ENCODE assay signal across 8 cellular contexts in the genomic region with DNA sequence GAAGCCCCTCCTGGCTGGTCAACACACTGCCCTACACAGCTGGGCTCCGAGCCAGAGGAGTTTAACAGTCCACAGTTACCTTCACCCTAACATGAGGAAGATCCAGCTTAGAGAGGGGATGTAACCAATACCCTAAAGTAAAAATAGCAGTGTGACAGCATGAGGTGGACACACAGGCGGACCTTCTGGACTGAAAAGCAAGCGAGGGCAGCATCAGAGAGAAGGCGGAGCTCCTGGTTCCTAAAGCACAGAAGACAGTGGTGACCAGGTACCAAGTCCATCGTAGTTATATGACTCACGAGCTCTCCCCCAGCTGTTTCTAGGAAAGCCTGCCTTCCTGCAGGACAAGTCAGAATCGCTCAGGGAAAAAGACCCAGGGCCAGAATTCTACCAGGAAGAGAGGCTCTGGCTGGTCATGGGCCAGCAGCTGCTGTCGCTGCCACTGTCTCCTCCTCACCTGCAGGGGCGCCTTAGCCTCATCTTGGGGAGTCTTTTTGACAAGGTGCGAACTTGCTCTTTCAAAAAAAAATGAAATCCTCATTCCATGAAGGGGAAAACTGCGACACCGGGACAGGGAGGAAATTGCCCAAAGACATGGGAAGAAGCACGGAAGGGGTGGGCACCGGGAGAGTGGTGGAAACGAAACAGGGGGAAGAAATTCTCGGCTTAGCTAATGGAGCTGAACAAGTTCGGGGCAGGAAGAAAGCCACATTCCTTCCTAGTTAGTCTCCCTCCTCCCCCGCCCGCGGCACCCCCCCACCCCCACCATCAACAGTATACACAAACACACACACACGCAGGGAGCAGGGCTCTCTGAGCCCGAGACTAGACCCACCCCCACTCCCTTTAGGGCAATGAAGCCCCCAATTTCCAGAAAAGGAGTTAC. TPM values are rescaled to one million over a fixed set of nuclear protein-coding genes. Genes with fewer than 3 reads are reported as not detected.
A peak's percentile ranks its signal among the peaks of the same experiment; 100 is the strongest.
DNase-seq lines count a peak whose midpoint lies in the region; ATAC-seq and TF ChIP-seq lines count a peak whose summit lies in the region.

No MANE protein-coding gene starts in this region.

- peaks cover 3% of the 10 kb centered on the region for H3K36me3 Mint-ChIP-seq in activated CD4-positive, alpha-beta T cell treated with anti-CD3 and anti-CD28 coated beads, Interleukin-2, amount 10 ng/mL, durations not matched to agents 7 days and 5 days (ENCODE audit: low read depth)
- H3K36me3 Mint-ChIP-seq in effector memory CD8-positive, alpha-beta T cell (ENCODE audit: insufficient read depth), result peaks cover 55% of the 10 kb centered on the region

- CTCF ChIA-PET in activated CD4-positive, alpha-beta T cell treated with anti-CD3 and anti-CD28 coated beads, Interleukin-2, amount 10 ng/mL, durations not matched to agents 7 days and 5 days (lab: Charles Lee), result interaction anchor here (0.6 to 3.5 kb wide), 22 partner anchors 9 to 329 kb away, joined by 3 to 31 read pairs (median 5); a partner anchor contains a TSS

- H3K27me3 ChIP-seq in ACC112 (ENCODE audit: insufficient read depth, low read length) (no peaks in the 10 kb centered on the region), mononuclear cell (ENCODE audit: insufficient read depth, low read length) (no peaks in the 10 kb centered on the region), subcutaneous abdominal adipose tissue (ENCODE audit: control insufficient read depth in 5 of 5, insufficient read depth in 4 of 5, low read length in 5 of 5) (no peaks in the 10 kb centered on the region)

- no peaks in the 10 kb centered on the region for H3K9me3 Mint-ChIP-seq in activated CD4-positive, alpha-beta T cell treated with anti-CD3 and anti-CD28 coated beads, Interleukin-2, amount 10 ng/mL, durations not matched to agents 7 days and 5 days
- no peaks in the 10 kb centered on the region for H3K9me3 Mint-ChIP-seq in effector memory CD8-positive, alpha-beta T cell

- H3K36me3 ChIP-seq in ACC112 (ENCODE audit: insufficient read depth, low read length), result no peaks in the 10 kb centered on the region
- no peaks in the 10 kb centered on the region for H3K36me3 ChIP-seq in subcutaneous abdominal adipose tissue (ENCODE audit: control insufficient read depth in 5 of 5, insufficient read depth in 5 of 5, low read length in 5 of 5)

- no peaks in the 10 kb centered on the region for H3K27me3 Mint-ChIP-seq in activated CD4-positive, alpha-beta T cell treated with anti-CD3 and anti-CD28 coated beads, Interleukin-2, amount 10 ng/mL, durations not matched to agents 7 days and 5 days
- H3K27me3 Mint-ChIP-seq in effector memory CD8-positive, alpha-beta T cell, result no peaks in the 10 kb centered on the region

- peak overlapping the region; percentile 93 for H3K27ac Mint-ChIP-seq in activated CD4-positive, alpha-beta T cell treated with anti-CD3 and anti-CD28 coated beads, Interleukin-2, amount 10 ng/mL, durations not matched to agents 7 days and 5 days
- H3K27ac Mint-ChIP-seq in effector memory CD8-positive, alpha-beta T cell, result peak overlapping the region; percentile 95 to 97

- peak; percentile 87 for TF ChIP-seq CTCF in GM12865 (IDR thresholded peaks at IDR 0.05; ENCODE audit: insufficient read depth, low read depth, low read length, missing control alignments)

- H3K27ac ChIP-seq in ACC112 (ENCODE audit: low read depth, low read length), result peak overlapping the region; percentile 96
- peak overlapping the region; percentile 95 for H3K27ac ChIP-seq in subcutaneous abdominal adipose tissue (ENCODE audit: low read depth, low read length)

- peak; percentile 79 for DNase-seq in GM12865 (ENCODE audit: low read depth)
- DNase-seq in NCI-H2171 treated with DMSO at 0.1 percent for 48 hours (lab: John Stamatoyannopoulos, UW), result peak; percentile 60
- peak; percentile 74 for DNase-seq in activated CD4-positive, alpha-beta T cell treated with anti-CD3 and anti-CD28 coated beads, Interleukin-2, amount 10 ng/mL, durations not matched to agents 7 days and 5 days
- DNase-seq in effector memory CD8-positive, alpha-beta T cell, result peak in 2 of 3 experiments; percentile 48 to 55

- H3K9ac ChIP-seq in subcutaneous abdominal adipose tissue (ENCODE audit: low read length in 5 of 5), result peak overlapping the region; percentile 79 to 100 (median 99)

- H3K4me3 Mint-ChIP-seq in activated CD4-positive, alpha-beta T cell treated with anti-CD3 and anti-CD28 coated beads, Interleukin-2, amount 10 ng/mL, durations not matched to agents 7 days and 5 days, result peak overlapping the region; percentile 89
- H3K4me3 Mint-ChIP-seq in effector memory CD8-positive, alpha-beta T cell, result peak overlapping the region; percentile 89 to 91

- H3K4me3 ChIP-seq in ACC112 (ENCODE audit: low read depth, low read length), result peak overlapping the region; percentile 88
- H3K4me3 ChIP-seq in GM12865 (ENCODE audit: low read depth, low read length), result peak overlapping the region; percentile 80
- peak overlapping the region; percentile 97 for H3K4me3 ChIP-seq in mononuclear cell (ENCODE audit: low read length)
- H3K4me3 ChIP-seq in subcutaneous abdominal adipose tissue (ENCODE audit: low read depth in 1 of 5, low read length in 5 of 5), result peak overlapping the region; percentile 94 to 100 (median 98)

- peak overlapping the region; percentile 12 for H2AFZ ChIP-seq in ACC112 (ENCODE audit: low read length, unreplicated experiment)

- H3K4me1 ChIP-seq in ACC112 (ENCODE audit: control insufficient read depth, insufficient read depth, low read length, unreplicated experiment) (peaks cover 20% of the 10 kb centered on the region), mononuclear cell (ENCODE audit: insufficient read depth, low read length) (peaks cover 55% of the 10 kb centered on the region), subcutaneous abdominal adipose tissue (ENCODE audit: control insufficient read depth in 5 of 5, insufficient read depth in 5 of 5, low read length in 5 of 5) (peaks cover 4 to 50% (median 40%) of the 10 kb centered on the region in 5 donors)

- H3K9me3 ChIP-seq in mononuclear cell (ENCODE audit: low read depth, low read length) (no peaks in the 10 kb centered on the region), subcutaneous abdominal adipose tissue (ENCODE audit: control insufficient read depth in 5 of 5, low read length in 5 of 5) (no peaks in the 10 kb centered on the region)

- peaks cover 16% of the 10 kb centered on the region for H3K4me1 Mint-ChIP-seq in activated CD4-positive, alpha-beta T cell treated with anti-CD3 and anti-CD28 coated beads, Interleukin-2, amount 10 ng/mL, durations not matched to agents 7 days and 5 days
- H3K4me1 Mint-ChIP-seq in effector memory CD8-positive, alpha-beta T cell (ENCODE audit: low read depth in 2 of 2), result peaks cover 34 to 43% of the 10 kb centered on the region in 2 donors

- POLR2A ChIA-PET in activated CD4-positive, alpha-beta T cell treated with anti-CD3 and anti-CD28 coated beads, Interleukin-2, amount 10 ng/mL, durations not matched to agents 7 days and 5 days (lab: Charles Lee), result interaction anchor here (0.7 to 1.0 kb wide), 2 partner anchors 56 to 69 kb away, joined by 3 read pairs; no protein-coding TSS in a partner anchor

- H3K79me2 ChIP-seq in ACC112 (ENCODE audit: control insufficient read depth, insufficient read depth, low read length, unreplicated experiment), result peaks cover 64% of the 10 kb centered on the region

- no peak for ATAC-seq in effector memory CD8-positive, alpha-beta T cell (replicated peaks)
- ATAC-seq in GM19467 (IDR thresholded peaks at IDR 0.05; ENCODE audit: unreplicated experiment), result no peak

RNA-seq across cellular contexts. Expression of a gene that starts 1.7 kb away (rescaled TPM):
- 10 to 100 TPM; 20.3 to 20.9 TPM for total RNA-seq in activated CD4-positive, alpha-beta T cell treated with anti-CD3 and anti-CD28 coated beads, Interleukin-2, amount 10 ng/mL, durations not matched to agents 7 days and 5 days
- total RNA-seq in mononuclear cell, result 40.4 TPM

RNA-seq across cellular contexts. Expression of a gene that starts 23.2 kb away (rescaled TPM):
- total RNA-seq in activated CD4-positive, alpha-beta T cell treated with anti-CD3 and anti-CD28 coated beads, Interleukin-2, amount 10 ng/mL, durations not matched to agents 7 days and 5 days, result 100 to 1,000 TPM; 185 to 206 TPM
- 169 TPM for total RNA-seq in mononuclear cell

RNA-seq across cellular contexts. Expression of a gene that starts 37.5 kb away (rescaled TPM):
- 10 to 100 TPM; 95.4 to 100.0 TPM for total RNA-seq in activated CD4-positive, alpha-beta T cell treated with anti-CD3 and anti-CD28 coated beads, Interleukin-2, amount 10 ng/mL, durations not matched to agents 7 days and 5 days
- 70.5 TPM for total RNA-seq in mononuclear cell

RNA-seq across cellular contexts. Expression of a gene that starts 51.5 kb away (rescaled TPM):
- total RNA-seq in activated CD4-positive, alpha-beta T cell treated with anti-CD3 and anti-CD28 coated beads, Interleukin-2, amount 10 ng/mL, durations not matched to agents 7 days and 5 days, result 1,000 to 10,000 TPM; 1,627 to 1,778 TPM
- total RNA-seq in mononuclear cell, result 1,795 TPM
